In the genomic region with DNA sequence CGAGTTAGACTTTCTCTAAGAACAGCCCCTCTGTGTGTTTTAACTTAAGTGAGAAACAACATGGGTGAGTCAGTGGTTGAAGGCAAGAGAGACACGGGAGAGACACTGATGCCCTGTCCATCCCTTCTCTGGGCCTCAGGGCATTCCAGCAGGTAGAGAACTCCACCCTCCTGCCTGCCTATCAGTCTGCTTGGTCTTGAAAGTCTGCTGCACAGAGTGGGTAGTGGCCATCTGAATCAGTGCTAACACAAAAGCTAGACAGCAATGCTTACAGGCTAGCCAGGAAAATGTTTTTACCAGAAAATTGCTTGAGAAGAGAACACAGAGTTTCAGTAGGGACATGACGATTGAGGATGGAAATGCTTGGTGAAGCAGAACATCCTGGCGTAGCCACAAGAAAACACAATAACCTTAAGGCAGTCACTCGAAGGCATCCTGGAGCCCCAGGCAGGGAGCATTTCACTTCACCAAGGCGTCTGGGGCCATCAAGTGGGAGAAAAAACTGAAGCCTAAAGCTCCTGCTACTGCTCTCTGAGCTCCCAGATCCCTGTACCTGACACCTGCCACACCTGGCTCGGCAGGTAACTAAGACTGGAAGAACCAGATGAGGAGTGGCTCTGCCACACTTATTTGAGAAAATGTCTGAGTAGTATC, we compare ENCODE assay signal across 8 cellular contexts. TPM values are rescaled to one million over a fixed set of nuclear protein-coding genes. Genes with fewer than 3 reads are reported as not detected.
DNase-seq lines count a peak whose midpoint lies in the region; ATAC-seq and TF ChIP-seq lines count a peak whose summit lies in the region.
"Had no signal": no experiment of that assay in that cellular context is flagged by ENCODE, and none has a peak within 500 bp of the region (broad histone marks: within the 10 kb centered on the region; RNA-seq: fewer than 3 reads in every experiment).

No MANE protein-coding gene starts in this region.

- no peaks in the 10 kb centered on the region for H3K9me3 Mint-ChIP-seq in WTC11
- H3K9me3 Mint-ChIP-seq in stimulated activated memory B cell treated with anti-CD40 and anti-IgM and Interleukin-4, amounts not matched to agents 10 μg/mL and 1 μg/mL and 100 μg/mL, for 72 hours: no peaks in the 10 kb centered on the region

- H3K27ac ChIP-seq in HUES48 (ENCODE audit: low read depth, low read length) (peak overlapping the region; percentile 57), iPS-20b (ENCODE audit: low read length) (no peak overlapping the region), SJCRH30 (no peak overlapping the region), osteoblast (ENCODE audit: low read depth, low read length) (no peak overlapping the region)

- H4K20me1 ChIP-seq in osteoblast (ENCODE audit: insufficient read depth, low read length): no peaks in the 10 kb centered on the region

- H2AFZ ChIP-seq in osteoblast (ENCODE audit: low read length): no peak overlapping the region

- H3K27me3 ChIP-seq in HUES48 (ENCODE audit: control insufficient read depth, insufficient read depth, low read length) (no peaks in the 10 kb centered on the region), iPS-20b (ENCODE audit: insufficient read depth, low read length) (peaks cover 5% of the 10 kb centered on the region; the same call in 1 of the 2 replicates), SJCRH30 (peaks cover 4% of the 10 kb centered on the region; the same call in 1 of the 2 replicates), osteoblast (ENCODE audit: insufficient read depth, low read length) (no peaks in the 10 kb centered on the region)

- DNase-seq in WTC11 (ENCODE audit: low spot score) (no peak), SJCRH30 (no peak), osteoblast (ENCODE audit: insufficient read length, low spot score, missing footprints) (no peak)
- DNase-seq: glutamatergic neuron had no signal

- no peak overlapping the region for H3K27ac Mint-ChIP-seq in WTC11
- H3K27ac Mint-ChIP-seq in stimulated activated memory B cell treated with anti-CD40 and anti-IgM and Interleukin-4, amounts not matched to agents 10 μg/mL and 1 μg/mL and 100 μg/mL, for 72 hours: peak overlapping the region; percentile 92

- H3K4me3 Mint-ChIP-seq in WTC11: no peak overlapping the region
- peak overlapping the region; percentile 67 for H3K4me3 Mint-ChIP-seq in stimulated activated memory B cell treated with anti-CD40 and anti-IgM and Interleukin-4, amounts not matched to agents 10 μg/mL and 1 μg/mL and 100 μg/mL, for 72 hours

- no peaks in the 10 kb centered on the region for H3K9me3 ChIP-seq in HUES48 (ENCODE audit: control insufficient read depth, insufficient read depth, low read length)
- H3K9me3 ChIP-seq in iPS-20b (ENCODE audit: insufficient read depth, low read depth, low read length): no peaks in the 10 kb centered on the region
- H3K9me3 ChIP-seq in SJCRH30 (replicated peaks): no peaks in the 10 kb centered on the region
- no peaks in the 10 kb centered on the region for H3K9me3 ChIP-seq in osteoblast (ENCODE audit: low read depth, low read length)

- H3K4me2 ChIP-seq in osteoblast (ENCODE audit: insufficient read depth, low read length): no peak overlapping the region

- no peak overlapping the region for H3K4me3 ChIP-seq in HUES48 (ENCODE audit: low read depth, low read length)
- peak overlapping the region; percentile 11; the same call in 1 of the 2 replicates for H3K4me3 ChIP-seq in iPS-20b (ENCODE audit: low read length)
- no peak overlapping the region; the same call in 1 of the 2 replicates for H3K4me3 ChIP-seq in SJCRH30
- H3K4me3 ChIP-seq in osteoblast (ENCODE audit: insufficient read depth, low read length): no peak overlapping the region

- no peaks in the 10 kb centered on the region for H3K36me3 ChIP-seq in HUES48 (ENCODE audit: control insufficient read depth, insufficient read depth, low read length)
- H3K36me3 ChIP-seq in iPS-20b (ENCODE audit: insufficient read depth, low read depth, low read length): no peaks in the 10 kb centered on the region
- no peaks in the 10 kb centered on the region for H3K36me3 ChIP-seq in SJCRH30
- no peaks in the 10 kb centered on the region for H3K36me3 ChIP-seq in osteoblast (ENCODE audit: insufficient read depth, low read length)

- ATAC-seq in WTC11 (peak; percentile 7; the same call in 1 of the 2 replicates), GM21723 (IDR thresholded peaks at IDR 0.05; ENCODE audit: unreplicated experiment) (no peak)
- no peak for ATAC-seq in stimulated activated memory B cell treated with anti-CD40 and anti-IgM and Interleukin-4, amounts not matched to agents 10 μg/mL and 1 μg/mL and 100 μg/mL, for 72 hours

- CTCF ChIA-PET in WTC11 (lab: Charles Lee): interaction anchor here (1.2 to 1.6 kb wide), 4 partner anchors 16 to 332 kb away, joined by 4 to 5 read pairs (median 4); a partner anchor contains a TSS

- POLR2A ChIA-PET in WTC11 (lab: Charles Lee): no interaction called here

- no peak for TF ChIP-seq CTCF in WTC11 (IDR thresholded peaks at IDR 0.05)
- no peak for TF ChIP-seq CTCF in osteoblast (IDR thresholded peaks at IDR 0.05; ENCODE audit: extremely low read depth, low read depth, low read length)

- peaks cover 34% of the 10 kb centered on the region for H3K4me1 Mint-ChIP-seq in WTC11
- H3K4me1 Mint-ChIP-seq in stimulated activated memory B cell treated with anti-CD40 and anti-IgM and Interleukin-4, amounts not matched to agents 10 μg/mL and 1 μg/mL and 100 μg/mL, for 72 hours: peaks cover 47% of the 10 kb centered on the region

- H3K4me1 ChIP-seq in HUES48 (ENCODE audit: control insufficient read depth, insufficient read depth, low read length) (peaks cover 21% of the 10 kb centered on the region), iPS-20b (ENCODE audit: insufficient read depth, low read length) (peaks cover 23% of the 10 kb centered on the region), SJCRH30 (peaks cover 11% of the 10 kb centered on the region), osteoblast (ENCODE audit: insufficient read depth, low read length) (peaks cover 28% of the 10 kb centered on the region)

- no peaks in the 10 kb centered on the region for H3K79me2 ChIP-seq in osteoblast (ENCODE audit: insufficient read depth, low read length)

- H3K36me3 Mint-ChIP-seq in WTC11: no peaks in the 10 kb centered on the region
- no peaks in the 10 kb centered on the region for H3K36me3 Mint-ChIP-seq in stimulated activated memory B cell treated with anti-CD40 and anti-IgM and Interleukin-4, amounts not matched to agents 10 μg/mL and 1 μg/mL and 100 μg/mL, for 72 hours

- H3K9ac ChIP-seq in HUES48 (ENCODE audit: low read depth, low read length) (no peak overlapping the region), iPS-20b (ENCODE audit: low read depth, low read length) (no peak overlapping the region)

- H3K27me3 Mint-ChIP-seq in WTC11 (ENCODE audit: low read depth): 0 out of 2 replicates have a peak, but pooled peaks cover 4% of the 10 kb centered on the region
- no peaks in the 10 kb centered on the region for H3K27me3 Mint-ChIP-seq in stimulated activated memory B cell treated with anti-CD40 and anti-IgM and Interleukin-4, amounts not matched to agents 10 μg/mL and 1 μg/mL and 100 μg/mL, for 72 hours

TF ChIP-seq in WTC11, 78 proteins besides CTCF, POLR2A, EP300 and RAD21 (continues in another document):
- TF ChIP-seq, protein P1, sequence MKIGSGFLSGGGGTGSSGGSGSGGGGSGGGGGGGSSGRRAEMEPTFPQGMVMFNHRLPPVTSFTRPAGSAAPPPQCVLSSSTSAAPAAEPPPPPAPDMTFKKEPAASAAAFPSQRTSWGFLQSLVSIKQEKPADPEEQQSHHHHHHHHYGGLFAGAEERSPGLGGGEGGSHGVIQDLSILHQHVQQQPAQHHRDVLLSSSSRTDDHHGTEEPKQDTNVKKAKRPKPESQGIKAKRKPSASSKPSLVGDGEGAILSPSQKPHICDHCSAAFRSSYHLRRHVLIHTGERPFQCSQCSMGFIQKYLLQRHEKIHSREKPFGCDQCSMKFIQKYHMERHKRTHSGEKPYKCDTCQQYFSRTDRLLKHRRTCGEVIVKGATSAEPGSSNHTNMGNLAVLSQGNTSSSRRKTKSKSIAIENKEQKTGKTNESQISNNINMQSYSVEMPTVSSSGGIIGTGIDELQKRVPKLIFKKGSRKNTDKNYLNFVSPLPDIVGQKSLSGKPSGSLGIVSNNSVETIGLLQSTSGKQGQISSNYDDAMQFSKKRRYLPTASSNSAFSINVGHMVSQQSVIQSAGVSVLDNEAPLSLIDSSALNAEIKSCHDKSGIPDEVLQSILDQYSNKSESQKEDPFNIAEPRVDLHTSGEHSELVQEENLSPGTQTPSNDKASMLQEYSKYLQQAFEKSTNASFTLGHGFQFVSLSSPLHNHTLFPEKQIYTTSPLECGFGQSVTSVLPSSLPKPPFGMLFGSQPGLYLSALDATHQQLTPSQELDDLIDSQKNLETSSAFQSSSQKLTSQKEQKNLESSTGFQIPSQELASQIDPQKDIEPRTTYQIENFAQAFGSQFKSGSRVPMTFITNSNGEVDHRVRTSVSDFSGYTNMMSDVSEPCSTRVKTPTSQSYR (CRISPR knock-in tag; IDR thresholded peaks at IDR 0.05): no peak
- TF ChIP-seq, protein P2, sequence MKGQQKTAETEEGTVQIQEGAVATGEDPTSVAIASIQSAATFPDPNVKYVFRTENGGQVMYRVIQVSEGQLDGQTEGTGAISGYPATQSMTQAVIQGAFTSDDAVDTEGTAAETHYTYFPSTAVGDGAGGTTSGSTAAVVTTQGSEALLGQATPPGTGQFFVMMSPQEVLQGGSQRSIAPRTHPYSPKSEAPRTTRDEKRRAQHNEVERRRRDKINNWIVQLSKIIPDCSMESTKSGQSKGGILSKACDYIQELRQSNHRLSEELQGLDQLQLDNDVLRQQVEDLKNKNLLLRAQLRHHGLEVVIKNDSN (CRISPR knock-in tag; IDR thresholded peaks at IDR 0.05): no peak
- TF ChIP-seq PRRX2 (CRISPR knock-in tag; IDR thresholded peaks at IDR 0.05) (no peak), NFATC4 (CRISPR knock-in tag; IDR thresholded peaks at IDR 0.05) (no peak)
- TF ChIP-seq, protein P3, sequence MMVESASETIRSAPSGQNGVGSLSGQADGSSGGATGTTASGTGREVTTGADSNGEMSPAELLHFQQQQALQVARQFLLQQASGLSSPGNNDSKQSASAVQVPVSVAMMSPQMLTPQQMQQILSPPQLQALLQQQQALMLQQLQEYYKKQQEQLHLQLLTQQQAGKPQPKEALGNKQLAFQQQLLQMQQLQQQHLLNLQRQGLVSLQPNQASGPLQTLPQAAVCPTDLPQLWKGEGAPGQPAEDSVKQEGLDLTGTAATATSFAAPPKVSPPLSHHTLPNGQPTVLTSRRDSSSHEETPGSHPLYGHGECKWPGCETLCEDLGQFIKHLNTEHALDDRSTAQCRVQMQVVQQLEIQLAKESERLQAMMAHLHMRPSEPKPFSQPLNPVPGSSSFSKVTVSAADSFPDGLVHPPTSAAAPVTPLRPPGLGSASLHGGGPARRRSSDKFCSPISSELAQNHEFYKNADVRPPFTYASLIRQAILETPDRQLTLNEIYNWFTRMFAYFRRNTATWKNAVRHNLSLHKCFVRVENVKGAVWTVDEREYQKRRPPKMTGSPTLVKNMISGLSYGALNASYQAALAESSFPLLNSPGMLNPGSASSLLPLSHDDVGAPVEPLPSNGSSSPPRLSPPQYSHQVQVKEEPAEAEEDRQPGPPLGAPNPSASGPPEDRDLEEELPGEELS (CRISPR knock-in tag; IDR thresholded peaks at IDR 0.05): no peak

RNA-seq across cellular contexts. Expression of a gene that starts 17.9 kb away (rescaled TPM):
- 63.8 to 86.0 TPM (median 66.0 TPM) in 3 replicates for total RNA-seq in WTC11 (2021)
- 145 TPM in 2 replicates for total RNA-seq in SJCRH30 (2014; rRNA removed; shearing (Covaris generic))
- total RNA-seq in osteoblast: 25.3 and 30.4 TPM in 2 replicates
